28 cellular contexts compared by ENCODE assay signal in the genomic region with DNA sequence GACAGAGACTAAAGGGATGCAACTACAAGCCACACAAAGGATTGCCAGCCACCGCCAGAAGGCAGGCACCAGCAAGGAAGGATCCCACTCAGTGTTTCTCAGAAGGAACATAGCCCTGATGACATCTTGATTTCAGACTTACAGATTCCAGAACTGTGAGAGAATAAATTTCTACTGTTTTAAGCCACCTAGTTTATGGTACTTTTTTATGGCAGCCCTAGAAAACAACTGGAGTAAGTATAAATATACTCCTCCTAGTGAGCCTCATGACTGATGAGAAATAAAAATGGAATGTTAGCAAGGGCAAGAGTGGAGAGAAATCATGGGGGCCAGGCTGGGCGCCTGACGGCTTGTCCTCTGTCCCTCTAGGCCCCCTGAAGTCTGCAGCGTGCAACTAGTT.
DNase-seq lines count a peak whose midpoint lies in the region; FAIRE-seq and TF ChIP-seq lines count a peak whose summit lies in the region.
"Had no signal": no experiment of that assay in that cellular context is flagged by ENCODE, and none has a peak within 500 bp of the region (broad histone marks: within the 10 kb centered on the region; RNA-seq: fewer than 3 reads in every experiment).

No MANE protein-coding gene starts in this region.

- no peak for DNase-seq in AG04450 (ENCODE audit: low read depth, low spot score)
- peak; percentile 13 to 42 for DNase-seq in fibroblast of lung (ENCODE audit: low read depth in 2 of 2)
- DNase-seq in osteocyte (ENCODE audit: extremely low spot score, unreplicated experiment), result no peak
- no peak for DNase-seq in SK-N-SH
- DNase-seq in ACHN, result no peak
- no peak for DNase-seq in stimulated activated naive CD4-positive, alpha-beta T cell treated with Interleukin-2 at 50 U/mL for 16 hours (lab: John Stamatoyannopoulos, UW)
- DNase-seq in small intestine, result no peak
- DNase-seq: activated CD8-positive, alpha-beta memory T cell treated with anti-CD3 and anti-CD28 coated beads, Interleukin-2, amount 50 U/mL, for 4 hours; activated naive CD8-positive, alpha-beta T cell treated with anti-CD3 and anti-CD28 coated beads for 36 hours; BE2C; colonic mucosa; endodermal cell; heart left ventricle; KG1; left ventricle myocardium inferior; MV-4-11; NCI-H1694 treated with DMSO at 0.1 percent for 48 hours; NCI-H2227 treated with DMSO at 0.1 percent for 48 hours; RPMI8226; stimulated activated CD4-positive, alpha-beta T cell treated with anti-CD3 and anti-CD28 coated beads, Interleukin-2, amount 100 ng/mL, for 24 hours; T-helper 9 cell had no signal

- H3K27ac ChIP-seq in AG04450 (ENCODE audit: low read depth, low read length) (peak overlapping the region; percentile 88), fibroblast of lung (ENCODE audit: insufficient read depth, low read length) (no peak overlapping the region), SK-N-SH (ENCODE audit: low read depth in 2 of 2, low read length in 1 of 2) (no peak overlapping the region), small intestine (ENCODE audit: low read depth in 1 of 2, low read length in 1 of 2) (no peak overlapping the region)
- H3K27ac ChIP-seq: 22Rv1, colonic mucosa, left ventricle myocardium inferior had no signal

- H3K4me1 Mint-ChIP-seq in osteocyte (ENCODE audit: unreplicated experiment), result peaks cover 23% of the 10 kb centered on the region
- H3K4me1 Mint-ChIP-seq: activated naive CD8-positive, alpha-beta T cell treated with anti-CD3 and anti-CD28 coated beads for 36 hours; brain; endodermal cell; stimulated activated memory B cell treated with anti-CD40 and anti-IgM and Interleukin-4, amounts not matched to agents 10 μg/mL and 1 μg/mL and 100 μg/mL, for 72 hours had no signal

- H4K20me1 ChIP-seq in Loucy (ENCODE audit: insufficient read depth, low read length, poor library complexity, severe bottlenecking) (no peaks in the 10 kb centered on the region), fibroblast of lung (ENCODE audit: control insufficient read depth, extremely low read depth, insufficient read depth, low read length) (no peaks in the 10 kb centered on the region), SK-N-SH (ENCODE audit: insufficient read depth) (no peaks in the 10 kb centered on the region)

- H3K9me2 ChIP-seq in Loucy (replicated peaks; ENCODE audit: low read depth, low read length), result no peaks in the 10 kb centered on the region
- no peaks in the 10 kb centered on the region for H3K9me2 ChIP-seq in SK-N-SH

- no peak for FAIRE-seq in small intestine (lab: Jason Lieb, UNC)
- FAIRE-seq: GM18507 had no signal

- CTCF ChIA-PET in AG04450 (lab: Charles Lee), result interaction anchor here (0.9 kb wide), 1 partner anchor 236 kb away, joined by 5 read pairs; no protein-coding TSS in a partner anchor
- CTCF ChIA-PET in SK-N-SH (lab: Yijun Ruan, JAX), result interaction anchor here (1.6 kb wide), 1 partner anchor 11 kb away, joined by 4 read pairs; no protein-coding TSS in a partner anchor

- in situ Hi-C loops in ACHN (cut with HindIII; ENCODE audit: low pct_ligation_motif_present, low pct_unique_long_range_greater_than_20kb, low sequenced_read_pairs), result no loop called here

- no peaks in the 10 kb centered on the region for H3K27me3 Mint-ChIP-seq in osteocyte (ENCODE audit: unreplicated experiment)
- H3K27me3 Mint-ChIP-seq: activated naive CD8-positive, alpha-beta T cell treated with anti-CD3 and anti-CD28 coated beads for 36 hours had no signal

- no peaks in the 10 kb centered on the region for H3K36me3 Mint-ChIP-seq in osteocyte (ENCODE audit: unreplicated experiment)
- H3K36me3 Mint-ChIP-seq: activated naive CD8-positive, alpha-beta T cell treated with anti-CD3 and anti-CD28 coated beads for 36 hours; brain; stimulated activated memory B cell treated with anti-CD40 and anti-IgM and Interleukin-4, amounts not matched to agents 10 μg/mL and 1 μg/mL and 100 μg/mL, for 72 hours had no signal

- TF ChIP-seq RAD21 in SK-N-SH (IDR thresholded peaks at IDR 0.05; ENCODE audit: low read length), result no peak

- WGBS in SK-N-SH (ENCODE audit: low lambda C conversion rate), result 84% methylated on average over 4 of the region's 4 CpGs
- 89 to 92% (median 89%) methylated on average over 4 of the region's 4 CpGs for WGBS in small intestine, 3 donors

- H3K4me2 ChIP-seq in Loucy (ENCODE audit: low read depth, low read length, poor library complexity, severe bottlenecking) (no peak overlapping the region), fibroblast of lung (ENCODE audit: extremely low read depth, insufficient read depth, low read length) (peak overlapping the region; percentile 33), SK-N-SH (no peak overlapping the region)

- peak overlapping the region; percentile 11; the same call in 1 of the 2 replicates for H2AFZ ChIP-seq in Loucy (ENCODE audit: low read length)
- H2AFZ ChIP-seq in fibroblast of lung (ENCODE audit: low read length), result peak overlapping the region; percentile 83
- no peak overlapping the region for H2AFZ ChIP-seq in SK-N-SH (ENCODE audit: low read depth)

- no peaks in the 10 kb centered on the region for H3K9me3 ChIP-seq in AG04450 (ENCODE audit: control insufficient read depth, insufficient read depth, low read length)
- H3K9me3 ChIP-seq in Loucy (ENCODE audit: insufficient read depth, low read depth, low read length), result no peaks in the 10 kb centered on the region; the same call in 1 of the 2 replicates
- no peaks in the 10 kb centered on the region for H3K9me3 ChIP-seq in fibroblast of lung (ENCODE audit: control insufficient read depth, insufficient read depth, low read depth, low read length)
- no peaks in the 10 kb centered on the region for H3K9me3 ChIP-seq in SK-N-SH
- no peaks in the 10 kb centered on the region for H3K9me3 ChIP-seq in small intestine (ENCODE audit: control insufficient read depth, low read depth)
- H3K9me3 ChIP-seq: BE2C, colonic mucosa had no signal

- H3K79me2 ChIP-seq in Loucy (ENCODE audit: insufficient read depth, low read length) (no peaks in the 10 kb centered on the region), fibroblast of lung (ENCODE audit: control insufficient read depth, insufficient read depth, low read length) (no peaks in the 10 kb centered on the region), SK-N-SH (ENCODE audit: insufficient read depth) (no peaks in the 10 kb centered on the region)

- peaks cover 3% of the 10 kb centered on the region for H3K9me3 Mint-ChIP-seq in osteocyte (ENCODE audit: unreplicated experiment)

- H3K27ac Mint-ChIP-seq in osteocyte (ENCODE audit: unreplicated experiment), result peak overlapping the region; percentile 71
- H3K27ac Mint-ChIP-seq: activated naive CD8-positive, alpha-beta T cell treated with anti-CD3 and anti-CD28 coated beads for 36 hours; activated T-helper 2 cell treated with anti-CD3 and anti-CD28 coated beads, Interferon-gamma antibody, Interleukin-2, Interleukin-4, amounts not matched to agents 10 μg/mL and 5 μg/mL and 100 μg/mL, durations not matched to agents 14 hours and 24 hours and 36 hours; brain; endodermal cell; stimulated activated memory B cell treated with anti-CD40 and anti-IgM and Interleukin-4, amounts not matched to agents 10 μg/mL and 1 μg/mL and 100 μg/mL, for 72 hours; WTC11 had no signal

- H3K4me1 ChIP-seq in Loucy (ENCODE audit: insufficient read depth, low read length, poor library complexity, severe bottlenecking) (no peaks in the 10 kb centered on the region), fibroblast of lung (ENCODE audit: control insufficient read depth, extremely low read depth, insufficient read depth, low read length) (peaks cover 2% of the 10 kb centered on the region), SK-N-SH (ENCODE audit: control insufficient read depth in 1 of 2, insufficient read depth in 2 of 2, low read depth in 1 of 2, low read length in 1 of 2) (no peaks in the 10 kb centered on the region), small intestine (ENCODE audit: control insufficient read depth in 2 of 2, insufficient read depth in 1 of 2, low read depth in 1 of 2, low read length in 1 of 2) (no peaks in the 10 kb centered on the region)
- H3K4me1 ChIP-seq: BE2C, colonic mucosa, left ventricle myocardium inferior had no signal

- H3K4me3 ChIP-seq in AG04450 (ENCODE audit: low read depth, low read length) (no peak overlapping the region), Loucy (ENCODE audit: low read length, poor library complexity, severe bottlenecking) (no peak overlapping the region), fibroblast of lung (replicated peaks in 1 of 4; ENCODE audit: control extremely low read depth in 1 of 4, insufficient read depth in 1 of 4, low read depth in 3 of 4, low read length in 4 of 4) (no peak overlapping the region), SK-N-SH (ENCODE audit: low read depth in 2 of 2, low read length in 1 of 2) (no peak overlapping the region), small intestine (ENCODE audit: low read depth in 1 of 2, low read length in 2 of 2) (no peak overlapping the region)
- H3K4me3 ChIP-seq: colonic mucosa, heart left ventricle, left ventricle myocardium inferior had no signal

- H3K36me3 ChIP-seq in Loucy (ENCODE audit: insufficient read depth, low read length), result no peaks in the 10 kb centered on the region
- H3K36me3 ChIP-seq in fibroblast of lung (ENCODE audit: control insufficient read depth, insufficient read depth, low read length), result no peaks in the 10 kb centered on the region
- no peaks in the 10 kb centered on the region for H3K36me3 ChIP-seq in SK-N-SH (replicated peaks in 1 of 2; ENCODE audit: control insufficient read depth in 1 of 2, insufficient read depth in 2 of 2, low read length in 1 of 2)
- no peaks in the 10 kb centered on the region for H3K36me3 ChIP-seq in small intestine (ENCODE audit: control insufficient read depth in 2 of 2, insufficient read depth in 2 of 2, low read length in 2 of 2)
- H3K36me3 ChIP-seq: BE2C, colonic mucosa, heart left ventricle, left ventricle myocardium inferior had no signal

- TF ChIP-seq CTCF in AG04450 (IDR thresholded peaks at IDR 0.05; ENCODE audit: low read depth, low read length) (no peak), Loucy (conservative IDR thresholded peaks at IDR 0.05; ENCODE audit: low read length) (no peak), fibroblast of lung (conservative IDR thresholded peaks at IDR 0.05 in 1 of 2, IDR thresholded peaks at IDR 0.05 in 1 of 2; ENCODE audit: low read depth in 1 of 2, low read length in 2 of 2) (no peak), osteocyte (IDR thresholded peaks at IDR 0.05) (no peak), SK-N-SH (IDR thresholded peaks at IDR 0.05) (no peak)

- H3F3A ChIP-seq in Loucy (ENCODE audit: low read depth) (no peaks in the 10 kb centered on the region), SK-N-SH (replicated peaks; ENCODE audit: insufficient read depth) (no peaks in the 10 kb centered on the region)

- H3K9ac ChIP-seq in Loucy (ENCODE audit: low read depth, low read length, poor library complexity, severe bottlenecking) (no peak overlapping the region), fibroblast of lung (ENCODE audit: insufficient read depth, low read length) (no peak overlapping the region), SK-N-SH (no peak overlapping the region)

- H3K27me3 ChIP-seq in AG04450 (ENCODE audit: control insufficient read depth, insufficient read depth, low read length) (no peaks in the 10 kb centered on the region), Loucy (ENCODE audit: insufficient read depth, low read length, poor library complexity, severe bottlenecking) (no peaks in the 10 kb centered on the region), fibroblast of lung (ENCODE audit: control insufficient read depth, insufficient read depth, low read length) (no peaks in the 10 kb centered on the region), SK-N-SH (ENCODE audit: insufficient read depth) (no peaks in the 10 kb centered on the region), small intestine (ENCODE audit: control insufficient read depth in 2 of 2, insufficient read depth in 2 of 2, low read length in 2 of 2) (no peaks in the 10 kb centered on the region)
- H3K27me3 ChIP-seq: BE2C, colonic mucosa, heart left ventricle had no signal

- H3K4me3 Mint-ChIP-seq in osteocyte (ENCODE audit: unreplicated experiment), result no peak overlapping the region
- H3K4me3 Mint-ChIP-seq: activated naive CD8-positive, alpha-beta T cell treated with anti-CD3 and anti-CD28 coated beads for 36 hours; brain; endodermal cell; stimulated activated memory B cell treated with anti-CD40 and anti-IgM and Interleukin-4, amounts not matched to agents 10 μg/mL and 1 μg/mL and 100 μg/mL, for 72 hours; WTC11 had no signal

- POLR2A ChIA-PET in AG04450 (lab: Yijun Ruan, JAX) (interaction anchor here (1.0 kb wide), 1 partner anchor 38 kb away, joined by 3 read pairs; no protein-coding TSS in a partner anchor), SK-N-SH (lab: Yijun Ruan, JAX) (no interaction called here)

- TF ChIP-seq EP300 in SK-N-SH (IDR thresholded peaks at IDR 0.05; ENCODE audit: borderline replicate concordance in 1 of 2, low read depth in 1 of 2, low read length in 1 of 2), result no peak

Comparison
In these comparisons a context has a peak if more than half of its experiments do, and no peak if none do; other contexts are left out.
1. DNase-seq: peak in fibroblast of lung (2 of 2); none in AG04450 (single experiment), osteocyte (single experiment), SK-N-SH (single experiment), ACHN (single experiment), stimulated activated naive CD4-positive, alpha-beta T cell treated with Interleukin-2 at 50 U/mL for 16 hours (single experiment) and small intestine (single experiment).